ENCODE assay signal across 14 cellular contexts in the genomic region with DNA sequence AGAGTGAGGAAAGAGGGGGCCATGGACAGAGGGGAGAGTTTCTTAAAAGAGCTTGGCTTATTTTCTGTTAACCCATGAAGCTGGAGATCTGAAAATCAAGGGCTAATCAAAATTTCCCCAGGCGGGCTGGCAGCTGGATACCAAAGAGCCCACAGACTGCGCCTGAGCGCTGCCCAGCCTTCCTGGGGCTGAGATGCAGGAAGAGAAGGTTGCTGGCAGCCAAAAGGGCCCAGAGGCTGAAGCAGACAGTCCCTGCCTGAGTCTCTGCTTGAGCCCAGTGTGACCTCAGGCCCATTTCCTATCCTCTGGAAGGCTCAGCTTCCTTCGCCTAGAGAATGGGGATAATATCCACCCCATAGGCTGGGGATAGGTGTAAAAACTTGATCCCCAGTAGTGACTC. TPM values are rescaled to one million over a fixed set of nuclear protein-coding genes. Genes with fewer than 3 reads are reported as not detected.
A peak's percentile ranks its signal among the peaks of the same experiment; 100 is the strongest.
DNase-seq lines count a peak whose midpoint lies in the region; ATAC-seq, FAIRE-seq and TF ChIP-seq lines count a peak whose summit lies in the region.
"Had no signal": no experiment of that assay in that cellular context is flagged by ENCODE, and none has a peak within 500 bp of the region (broad histone marks: within the 10 kb centered on the region; RNA-seq: fewer than 3 reads in every experiment).

No MANE protein-coding gene starts in this region.

- no peak for FAIRE-seq in HepG2 (lab: Jason Lieb, UNC)
- FAIRE-seq: A549 had no signal

- H3K79me2 ChIP-seq in HepG2 (ENCODE audit: insufficient read depth, low read length): peaks cover 12% of the 10 kb centered on the region
- peaks cover 6% of the 10 kb centered on the region for H3K79me2 ChIP-seq in mesendoderm (ENCODE audit: control insufficient read depth, insufficient read depth, low read length)

- H2AK5ac ChIP-seq in mesendoderm (ENCODE audit: low read length): no peak overlapping the region

- no TSS peak for BruUV-seq in HepG2 (replicated peaks; lab: Mats Ljungman, UMichigan)

- TF ChIP-seq POLR2A in right lobe of liver (IDR thresholded peaks at IDR 0.05): no peak
- TF ChIP-seq POLR2A in HepG2 (IDR thresholded peaks at IDR 0.05; ENCODE audit: insufficient read depth in 1 of 2, low read depth in 2 of 2, low read length in 2 of 2): no peak

- POLR2A ChIA-PET in HepG2 (lab: Yijun Ruan, JAX): no interaction called here

- TF ChIP-seq RAD21 in HepG2 (CRISPR knock-in tag; IDR thresholded peaks at IDR 0.05): no peak

- H4K5ac ChIP-seq in mesendoderm (ENCODE audit: low read length): no peak overlapping the region

- H3K36me3 ChIP-seq in right lobe of liver: no peaks in the 10 kb centered on the region
- H3K36me3 ChIP-seq in HepG2 (replicated peaks in 1 of 2; ENCODE audit: control insufficient read depth in 1 of 2, insufficient read depth in 2 of 2, low read length in 2 of 2): peaks cover 4 to 15% of the 10 kb centered on the region in 2 experiments; a peak in 4 of 5 replicates
- no peaks in the 10 kb centered on the region for H3K36me3 ChIP-seq in cardiac muscle cell
- no peaks in the 10 kb centered on the region for H3K36me3 ChIP-seq in muscle layer of duodenum (ENCODE audit: control insufficient read depth in 1 of 2, insufficient read depth in 2 of 2, low read length in 2 of 2)
- no peaks in the 10 kb centered on the region for H3K36me3 ChIP-seq in ascending aorta
- H3K36me3 ChIP-seq in mesendoderm (ENCODE audit: control insufficient read depth, insufficient read depth, low read length): no peaks in the 10 kb centered on the region
- H3K36me3 ChIP-seq: thyroid gland had no signal

- H3K27ac ChIP-seq in right lobe of liver (no peak overlapping the region), HepG2 (ENCODE audit: extremely low read length, insufficient read depth, low read length) (no peak overlapping the region), cardiac muscle cell (peak overlapping the region; percentile 32), muscle layer of duodenum (ENCODE audit: low read length) (peak overlapping the region; percentile 65), ascending aorta (peak overlapping the region in 1 of 2 donors; percentile 34), mesendoderm (ENCODE audit: low read depth, low read length) (no peak overlapping the region)
- H3K27ac ChIP-seq: A549 had no signal

- in situ Hi-C loops in HepG2 (cut with HindIII; ENCODE audit: extremely low pct_ligation_motif_present, low pct_unique_long_range_greater_than_20kb): no loop called here

- no peak overlapping the region for H2AFZ ChIP-seq in HepG2 (ENCODE audit: low read length)

- CTCF ChIA-PET in HepG2 (lab: Yijun Ruan, JAX; ENCODE audit: low intra/inter-chr PET ratio, low total read pairs): no interaction called here

- H3K4ac ChIP-seq in mesendoderm (ENCODE audit: low read depth, low read length): no peak overlapping the region

- H2BK120ac ChIP-seq in mesendoderm (ENCODE audit: low read depth, low read length): no peak overlapping the region

- peaks cover 25% of the 10 kb centered on the region for H4K20me1 ChIP-seq in HepG2 (ENCODE audit: insufficient read depth, low read length)

- WGBS in right lobe of liver (ENCODE audit: insufficient coverage, low coverage, low lambda C conversion rate, missing lambda C conversion rate): no CpG with 5 or more reads among the region's 4 CpGs
- WGBS in HepG2 (ENCODE audit: low lambda C conversion rate): 100% methylated on average over 3 of the region's 4 CpGs
- no CpG with 5 or more reads among the region's 4 CpGs for WGBS in mesendoderm (ENCODE audit: extremely low coverage, insufficient coverage, low lambda C conversion rate)

- peaks cover 8% of the 10 kb centered on the region for H3K79me1 ChIP-seq in mesendoderm (ENCODE audit: low read length)

- TF ChIP-seq EP300 in HepG2 (IDR thresholded peaks at IDR 0.05; ENCODE audit: low read depth in 2 of 2, low read length in 2 of 2) (no peak), HepG2 (CRISPR knock-in tag; IDR thresholded peaks at IDR 0.05; ENCODE audit: borderline replicate concordance) (no peak)

- H3K4me2 ChIP-seq in HepG2 (ENCODE audit: low read depth, low read length) (no peak overlapping the region), mesendoderm (ENCODE audit: low read length) (no peak overlapping the region)
- H3K4me2 ChIP-seq: A549 had no signal

- H3K27me3 ChIP-seq in right lobe of liver: no peaks in the 10 kb centered on the region
- no peaks in the 10 kb centered on the region for H3K27me3 ChIP-seq in HepG2 (ENCODE audit: control insufficient read depth in 1 of 2, insufficient read depth in 2 of 2, low read length in 2 of 2)
- no peaks in the 10 kb centered on the region for H3K27me3 ChIP-seq in cardiac muscle cell
- H3K27me3 ChIP-seq in muscle layer of duodenum (ENCODE audit: low read depth, low read length): no peaks in the 10 kb centered on the region
- no peaks in the 10 kb centered on the region for H3K27me3 ChIP-seq in ascending aorta
- no peaks in the 10 kb centered on the region for H3K27me3 ChIP-seq in mesendoderm (ENCODE audit: insufficient read depth, low read length, poor library complexity)
- H3K27me3 ChIP-seq: thyroid gland had no signal

- intact Hi-C loops in right lobe of liver (cut with DNase I) (no loop called here), HepG2 (cut with micrococcal nuclease; ENCODE audit: unreplicated experiment) (no loop called here), ascending aorta (cut with DNase I) (no loop called here)

- no peak overlapping the region for H4K8ac ChIP-seq in mesendoderm (ENCODE audit: low read depth, low read length)

- no peaks in the 10 kb centered on the region for H3K4me1 ChIP-seq in right lobe of liver
- no peaks in the 10 kb centered on the region for H3K4me1 ChIP-seq in HepG2 (ENCODE audit: insufficient read depth, low read length)
- H3K4me1 ChIP-seq in cardiac muscle cell (ENCODE audit: low read depth): peaks cover 7% of the 10 kb centered on the region
- H3K4me1 ChIP-seq in muscle layer of duodenum (ENCODE audit: control insufficient read depth in 1 of 2, insufficient read depth in 2 of 2, low read length in 2 of 2): peaks cover under 1 to 25% of the 10 kb centered on the region in 2 donors
- H3K4me1 ChIP-seq in ascending aorta: no peaks in the 10 kb centered on the region
- H3K4me1 ChIP-seq in mesendoderm (ENCODE audit: control insufficient read depth, low read depth, low read length): peaks cover 4% of the 10 kb centered on the region

- H3K4me3 ChIP-seq in right lobe of liver (no peak overlapping the region), HepG2 (replicated peaks in 1 of 3; ENCODE audit: insufficient read depth in 1 of 3, low read depth in 2 of 3, low read length in 3 of 3) (no peak overlapping the region), cardiac muscle cell (no peak overlapping the region), muscle layer of duodenum (ENCODE audit: low read depth in 1 of 2, low read length in 2 of 2) (no peak overlapping the region), ascending aorta (no peak overlapping the region), mesendoderm (ENCODE audit: low read length) (no peak overlapping the region)
- H3K4me3 ChIP-seq: A549, lung, thyroid gland had no signal

- no peak overlapping the region for H2BK5ac ChIP-seq in mesendoderm (ENCODE audit: low read length)

- H3K9ac ChIP-seq in HepG2 (ENCODE audit: insufficient read depth, low read depth, low read length) (no peak overlapping the region), mesendoderm (ENCODE audit: low read length) (no peak overlapping the region)

- TF ChIP-seq CTCF in right lobe of liver (IDR thresholded peaks at IDR 0.05) (no peak), HepG2 (CRISPR knock-in tag; IDR thresholded peaks at IDR 0.05) (no peak), cardiac muscle cell (IDR thresholded peaks at IDR 0.05; ENCODE audit: low read depth, low read length) (no peak), omental fat pad (IDR thresholded peaks at IDR 0.05) (no peak), ascending aorta (IDR thresholded peaks at IDR 0.05) (no peak)

- DNase-seq in right lobe of liver (no peak), HepG2 (ENCODE audit: low spot score) (no peak), cardiac muscle cell (ENCODE audit: low read depth in 1 of 2, low spot score in 1 of 2) (no peak), omental fat pad (ENCODE audit: low spot score) (no peak), ascending aorta (ENCODE audit: low spot score in 2 of 2) (no peak), NCI-H748 treated with DMSO at 0.1 percent for 48 hours (lab: John Stamatoyannopoulos, UW) (no peak), mesendoderm (no peak)
- DNase-seq: GF-D8, nephron progenitor cell, thyroid gland had no signal

- no peaks in the 10 kb centered on the region for H3K9me3 ChIP-seq in right lobe of liver
- no peaks in the 10 kb centered on the region for H3K9me3 ChIP-seq in HepG2 (ENCODE audit: low read length)
- no peaks in the 10 kb centered on the region for H3K9me3 ChIP-seq in cardiac muscle cell (ENCODE audit: low read depth)
- H3K9me3 ChIP-seq in muscle layer of duodenum (ENCODE audit: control insufficient read depth in 1 of 2, low read length in 2 of 2): no peaks in the 10 kb centered on the region
- H3K9me3 ChIP-seq in ascending aorta: no peaks in the 10 kb centered on the region
- H3K9me3 ChIP-seq: A549, thyroid gland had no signal

- H3K56ac ChIP-seq in mesendoderm (ENCODE audit: low read length): no peak overlapping the region

- peak; percentile 23 to 42 (median 36) for ATAC-seq in right lobe of liver
- no peak for ATAC-seq in HepG2
- no peak for ATAC-seq in omental fat pad (ENCODE audit: low FRiP score)
- ATAC-seq: HCT116 had no signal

- no peak overlapping the region for H2BK15ac ChIP-seq in mesendoderm (replicated peaks; ENCODE audit: low read depth)

- H3K18ac ChIP-seq in mesendoderm (ENCODE audit: low read length): no peak overlapping the region

- no peak overlapping the region for H3K23ac ChIP-seq in mesendoderm (ENCODE audit: low read length)

RNA-seq across cellular contexts. Expression of a gene that starts 49.1 kb away (rescaled TPM):
- total RNA-seq in right lobe of liver (10 to 100 TPM in 5 of 6 experiments, 1 to 10 TPM in 1; 8.6 to 26.4 (median 24.5) TPM), HepG2 (2016; rRNA removed; fragmentation: Illumina TruSeq; extraction: Trizol) (22.5 and 25.2 TPM in 2 replicates), cardiac muscle cell (8.7 and 10.7 TPM in 2 replicates), omental fat pad (10 to 100 TPM; 34.7 to 75.0 (median 58.1) TPM), ascending aorta (78.2 TPM)
- total RNA-seq in HepG2 (2016; cell fraction: cytosol; rRNA removed; fragmentation: Illumina TruSeq; extraction: Trizol; ENCODE audit: low read depth): 15.2 and 19.6 TPM in 2 replicates
- total RNA-seq in HepG2 (2016; cell fraction: insoluble cytoplasmic fraction; rRNA removed; fragmentation: Illumina TruSeq; extraction: Trizol): 21.7 and 25.0 TPM in 2 replicates
- total RNA-seq in HepG2 (2016; cell fraction: membrane; rRNA removed; fragmentation: Illumina TruSeq; extraction: Trizol): 20.4 and 20.9 TPM in 2 replicates
- total RNA-seq in HepG2 (2016; cell fraction: nucleus; rRNA removed; fragmentation: Illumina TruSeq; extraction: Trizol): 15.7 and 24.9 TPM in 2 replicates
- polyA plus RNA-seq in HepG2 (2011; rRNA removed) (35.7 and 35.9 TPM in 2 replicates), cardiac muscle cell (4.5 and 8.3 TPM in 2 replicates)
- 33.5 and 41.0 TPM in 2 replicates for polyA plus RNA-seq in HepG2 (2011; cell fraction: cytosol; rRNA removed)
- 50.3 and 56.4 TPM in 2 replicates for polyA plus RNA-seq in HepG2 (2011; cell fraction: nucleus; rRNA removed)
- polyA plus RNA-seq in HepG2 (2012): 25.7 and 29.8 TPM in 2 replicates
- 19.3 and 20.1 TPM in 2 replicates for polyA plus RNA-seq in HepG2 (2016; cell fraction: cytosol; fragmentation: Illumina TruSeq; extraction: Trizol; ENCODE audit: low read depth)
- polyA plus RNA-seq in HepG2 (2016; cell fraction: insoluble cytoplasmic fraction; fragmentation: Illumina TruSeq; extraction: Trizol; ENCODE audit: low read depth): 33.2 and 40.0 TPM in 2 replicates
- polyA plus RNA-seq in HepG2 (2016; cell fraction: membrane; fragmentation: Illumina TruSeq; extraction: Trizol; ENCODE audit: low read depth): 23.0 and 27.7 TPM in 2 replicates
- 26.7 and 32.1 TPM in 2 replicates for polyA plus RNA-seq in HepG2 (2016; cell fraction: nucleus; fragmentation: Illumina TruSeq; extraction: Trizol; ENCODE audit: insufficient read depth, low read depth)
- 48.7 and 175 TPM in 2 replicates for polyA minus RNA-seq in HepG2 (2011; rRNA and poly(A)+ RNA removed; ENCODE audit: low replicate concordance)
- polyA minus RNA-seq in HepG2 (2011; cell fraction: cytosol; rRNA and poly(A)+ RNA removed): 37.4 and 40.0 TPM in 2 replicates
- polyA minus RNA-seq in HepG2 (2011; cell fraction: nucleus; rRNA and poly(A)+ RNA removed): 68.6 and 72.2 TPM in 2 replicates
- polyA plus RNA-seq in mesendoderm (2013, experiment 1 of 2): 42.6 TPM
- polyA plus RNA-seq in mesendoderm (2013, experiment 2 of 2): 43.2 TPM

Comparison
In these comparisons a context has a peak if more than half of its experiments do, and no peak if none do; other contexts are left out.
1. ATAC-seq: peak in right lobe of liver (4 of 4); none in HepG2 (single experiment) and omental fat pad (single experiment).
2. H3K27ac ChIP-seq: peak in cardiac muscle cell (single experiment) and muscle layer of duodenum (single experiment); none in right lobe of liver (0 of 3), HepG2 (single experiment) and mesendoderm (single experiment).